Comparison of ENCODE assay signal across 18 cellular contexts in the genomic region with DNA sequence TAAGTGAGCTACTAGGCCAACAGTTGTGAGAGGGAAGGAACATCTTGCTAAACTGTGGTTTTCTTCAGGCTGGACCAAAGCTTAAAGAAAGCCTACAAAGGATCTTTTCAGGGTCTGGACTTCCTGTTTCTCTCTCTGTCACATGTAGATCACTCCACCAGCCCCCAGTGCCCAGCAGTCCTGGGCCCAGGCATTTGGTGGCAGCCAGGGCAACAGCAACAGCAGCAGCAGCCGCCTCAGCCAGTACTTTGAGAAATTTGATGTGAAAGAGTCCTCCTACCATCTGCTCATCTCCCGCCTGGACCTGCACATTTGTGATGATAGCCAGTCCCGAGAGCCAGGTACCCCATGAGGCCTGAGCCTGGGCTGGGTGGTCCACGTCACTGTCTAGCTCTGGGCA. TPM values are rescaled to one million over a fixed set of nuclear protein-coding genes. Genes with fewer than 3 reads are reported as not detected.
A peak's percentile ranks its signal among the peaks of the same experiment; 100 is the strongest.
DNase-seq lines count a peak whose midpoint lies in the region; ATAC-seq and TF ChIP-seq lines count a peak whose summit lies in the region.
"Had no signal": no experiment of that assay in that cellular context is flagged by ENCODE, and none has a peak within 500 bp of the region (broad histone marks: within the 10 kb centered on the region; RNA-seq: fewer than 3 reads in every experiment).

No MANE protein-coding gene starts in this region.

- WGBS in trophoblast cell (ENCODE audit: extremely low coverage, insufficient coverage, insufficient read length): no CpG with 5 or more reads among the region's 4 CpGs
- 87% methylated on average over 4 of the region's 4 CpGs for WGBS in hepatocyte (ENCODE audit: low lambda C conversion rate, missing lambda C conversion rate)

- H3K9ac ChIP-seq in trophoblast cell (ENCODE audit: low read length): no peak overlapping the region

- H3K4me3 ChIP-seq in NB4 (ENCODE audit: low read depth, low read length): no peak overlapping the region
- H3K4me3 ChIP-seq in dorsolateral prefrontal cortex: no peak overlapping the region
- H3K4me3 ChIP-seq in trophoblast cell (ENCODE audit: low read depth, low read length): no peak overlapping the region
- H3K4me3 ChIP-seq in hepatocyte: no peak overlapping the region
- H3K4me3 ChIP-seq: sigmoid colon, SJSA1, thyroid gland had no signal

- peak overlapping the region; percentile 78 for H4K91ac ChIP-seq in trophoblast cell (ENCODE audit: low read depth, low read length)

- peak overlapping the region; percentile 52 for H3K18ac ChIP-seq in trophoblast cell (ENCODE audit: low read length)

- intact Hi-C loops in dorsolateral prefrontal cortex (cut with DNase I): no loop called here

- no peaks in the 10 kb centered on the region for H4K20me1 ChIP-seq in hepatocyte (ENCODE audit: insufficient read depth, poor library complexity, severe bottlenecking)

- H3K27me3 ChIP-seq in dorsolateral prefrontal cortex (no peaks in the 10 kb centered on the region), trophoblast cell (ENCODE audit: insufficient read depth, low read length) (no peaks in the 10 kb centered on the region), foreskin keratinocyte (no peaks in the 10 kb centered on the region), hepatocyte (no peaks in the 10 kb centered on the region)
- H3K27me3 ChIP-seq: brain microvascular endothelial cell, sigmoid colon, SJSA1, thyroid gland had no signal

- peak overlapping the region; percentile 3 for H2BK12ac ChIP-seq in trophoblast cell (ENCODE audit: low read length)

- H3K4ac ChIP-seq in trophoblast cell (ENCODE audit: low read depth, low read length): no peak overlapping the region

- H3K36me3 ChIP-seq in trophoblast cell (ENCODE audit: control insufficient read depth in 1 of 2, insufficient read depth in 2 of 2, low read length in 2 of 2) (peaks cover 2 to 9% of the 10 kb centered on the region in 2 experiments), hepatocyte (replicated peaks; ENCODE audit: insufficient read depth, low read depth) (no peaks in the 10 kb centered on the region)

- no peaks in the 10 kb centered on the region for H3K9me2 ChIP-seq in hepatocyte (replicated peaks; ENCODE audit: insufficient read depth)

- H2BK5ac ChIP-seq in trophoblast cell (ENCODE audit: low read depth, low read length, poor library complexity): peak overlapping the region; percentile 49

- H3K9me3 ChIP-seq in trophoblast cell (ENCODE audit: insufficient read depth, low read depth, low read length) (no peaks in the 10 kb centered on the region), hepatocyte (ENCODE audit: low read depth) (no peaks in the 10 kb centered on the region)
- H3K9me3 ChIP-seq: Caco-2, sigmoid colon, SJSA1, thyroid gland had no signal

- peaks cover 7% of the 10 kb centered on the region for H3K79me1 ChIP-seq in trophoblast cell (ENCODE audit: low read length)

- no peak overlapping the region for H4K12ac ChIP-seq in trophoblast cell (ENCODE audit: low read depth, low read length)

- ATAC-seq in GM21786 (IDR thresholded peaks at IDR 0.05; ENCODE audit: unreplicated experiment) (no peak), foreskin keratinocyte (no peak), HG02623 (IDR thresholded peaks at IDR 0.05; ENCODE audit: unreplicated experiment) (no peak)
- ATAC-seq: activated naive CD8-positive, alpha-beta T cell treated with anti-CD3 and anti-CD28 coated beads, Interleukin-2, amount 50 U/mL, for 24 hours; left lobe of liver; stimulated activated naive B cell treated with anti-CD40 and anti-IgM and Interleukin-4, amounts not matched to agents 10 μg/mL and 1 μg/mL and 100 μg/mL, for 72 hours had no signal

- H3K27ac ChIP-seq in dorsolateral prefrontal cortex: peak overlapping the region in 36 of 59 donors; percentile 4 to 81 (median 50)
- H3K27ac ChIP-seq in trophoblast cell (ENCODE audit: low read depth, low read length): peak overlapping the region; percentile 19
- H3K27ac ChIP-seq in foreskin keratinocyte: no peak overlapping the region
- H3K27ac ChIP-seq in hepatocyte: no peak overlapping the region
- H3K27ac ChIP-seq: brain microvascular endothelial cell, sigmoid colon, SJSA1, thyroid gland had no signal

- H3K4me1 ChIP-seq in trophoblast cell (ENCODE audit: control insufficient read depth in 1 of 2, insufficient read depth in 2 of 2, low read length in 2 of 2) (peaks cover 14 to 15% of the 10 kb centered on the region in 2 experiments), foreskin keratinocyte (no peaks in the 10 kb centered on the region), hepatocyte (ENCODE audit: insufficient read depth) (no peaks in the 10 kb centered on the region)
- H3K4me1 ChIP-seq: Caco-2, sigmoid colon, SJSA1, thyroid gland had no signal

- peak; percentile 6 for DNase-seq in COLO829 (ENCODE audit: low spot score)
- DNase-seq in NB4 (ENCODE audit: low read depth): peak; percentile 68
- DNase-seq in dorsolateral prefrontal cortex: peak in 1 of 10 donors; percentile 11
- DNase-seq in trophoblast cell: no peak
- no peak for DNase-seq in foreskin keratinocyte
- no peak for DNase-seq in hepatocyte (ENCODE audit: low spot score)
- DNase-seq: activated naive CD8-positive, alpha-beta T cell treated with anti-CD3 and anti-CD28 coated beads, Interleukin-2, amount 50 U/mL, for 24 hours; brain microvascular endothelial cell; Caco-2; NCI-H1417; NCI-H69; sigmoid colon; stimulated activated naive B cell treated with anti-CD40 and anti-IgM and Interleukin-4, amounts not matched to agents 10 μg/mL and 1 μg/mL and 100 μg/mL, for 72 hours; thyroid gland had no signal

- H2AFZ ChIP-seq in trophoblast cell (ENCODE audit: insufficient read depth, low read length, poor library complexity) (no peak overlapping the region), hepatocyte (no peak overlapping the region)

- H3K79me2 ChIP-seq in trophoblast cell (ENCODE audit: control insufficient read depth, insufficient read depth, low read length, poor library complexity): peaks cover 2% of the 10 kb centered on the region
- H3K79me2 ChIP-seq in hepatocyte: no peaks in the 10 kb centered on the region

- H2BK120ac ChIP-seq in trophoblast cell (ENCODE audit: insufficient read depth, low read length, poor library complexity): peak overlapping the region; percentile 21

- peak overlapping the region; percentile 61 for H2AK5ac ChIP-seq in trophoblast cell (ENCODE audit: low read length)

- no peak overlapping the region for H3K4me2 ChIP-seq in trophoblast cell (ENCODE audit: low read length)
- no peak overlapping the region for H3K4me2 ChIP-seq in hepatocyte

- peak overlapping the region; percentile 3 for H4K8ac ChIP-seq in trophoblast cell (ENCODE audit: low read depth, low read length)

- TF ChIP-seq POLR2A in NB4 (IDR thresholded peaks at IDR 0.05; ENCODE audit: extremely low read depth, insufficient read length): no peak

- H3K23ac ChIP-seq in trophoblast cell (ENCODE audit: low read length): no peak overlapping the region

- H3K14ac ChIP-seq in trophoblast cell (ENCODE audit: low read length): peak overlapping the region; percentile 3

- TF ChIP-seq CTCF in NB4 (IDR thresholded peaks at IDR 0.05; ENCODE audit: low read depth, low read length) (no peak), dorsolateral prefrontal cortex (IDR thresholded peaks at IDR 0.05 in 54 of 56, conservative IDR thresholded peaks at IDR 0.05 in 2 of 56; ENCODE audit: low read depth in 1 of 56, partially characterized antibody in 56 of 56) (no peak), foreskin keratinocyte (conservative IDR thresholded peaks at IDR 0.05) (no peak), hepatocyte (IDR thresholded peaks at IDR 0.05; ENCODE audit: poor library complexity) (no peak)

RNA-seq across cellular contexts. Expression of a gene that starts 44.1 kb away (rescaled TPM):
- total RNA-seq in dorsolateral prefrontal cortex: 10 to 100 TPM in 119 of 120 experiments, 1 to 10 TPM in 1; 9.5 to 19.4 (median 14.4) TPM
- 4.7 TPM in 2 replicates for polyA plus RNA-seq in trophoblast cell (2013)
- 4.8 and 8.3 TPM in 2 replicates for total RNA-seq in foreskin keratinocyte
- 0.84 and 1.4 TPM in 2 replicates for polyA plus RNA-seq in foreskin keratinocyte
- total RNA-seq in hepatocyte: 11.7 and 14.3 TPM in 2 replicates
- polyA plus RNA-seq in hepatocyte: 3.2 and 3.3 TPM in 2 replicates

RNA-seq across cellular contexts. Expression of a gene that starts 51.8 kb away (rescaled TPM):
- total RNA-seq in dorsolateral prefrontal cortex (10 to 100 TPM; 14.9 to 28.0 (median 20.9) TPM), foreskin keratinocyte (20.5 and 21.2 TPM in 2 replicates), hepatocyte (43.9 and 47.6 TPM in 2 replicates)
- 26.3 and 26.9 TPM in 2 replicates for polyA plus RNA-seq in trophoblast cell (2013)
- polyA plus RNA-seq in foreskin keratinocyte (21.2 and 22.3 TPM in 2 replicates), hepatocyte (33.1 and 38.6 TPM in 2 replicates)

RNA-seq across cellular contexts. Expression of a gene that starts 53.0 kb away (rescaled TPM):
- total RNA-seq in dorsolateral prefrontal cortex: 10 to 100 TPM; 27.6 to 68.9 (median 44.8) TPM
- polyA plus RNA-seq in trophoblast cell (2013): 176 and 189 TPM in 2 replicates
- 14.8 and 15.4 TPM in 2 replicates for total RNA-seq in foreskin keratinocyte
- 4.7 and 5.6 TPM in 2 replicates for polyA plus RNA-seq in foreskin keratinocyte
- 18.5 and 25.4 TPM in 2 replicates for total RNA-seq in hepatocyte
- 15.9 and 17.5 TPM in 2 replicates for polyA plus RNA-seq in hepatocyte

Comparison
In these comparisons a context has a peak if more than half of its experiments do, and no peak if none do; other contexts are left out.
1. DNase-seq: peak in COLO829 (single experiment) and NB4 (single experiment); none in trophoblast cell (0 of 2), foreskin keratinocyte (0 of 2) and hepatocyte (single experiment).
2. H3K27ac ChIP-seq: peak in dorsolateral prefrontal cortex (36 of 59) and trophoblast cell (single experiment); none in foreskin keratinocyte (single experiment) and hepatocyte (single experiment).